In genomic region chr10:70477661-70478162, GRCh38 we compare ENCODE assay signal across 8 cellular contexts. TPM values are rescaled to one million over a fixed set of nuclear protein-coding genes. Genes with fewer than 3 reads are reported as not detected.
DNase-seq lines count a peak whose midpoint lies in the region; TF ChIP-seq lines count a peak whose summit lies in the region.

No MANE protein-coding gene starts in this region.

- H3K9ac ChIP-seq in HUES6 (ENCODE audit: low read length) (peak overlapping the region; percentile 91), neural progenitor cell (peak overlapping the region; percentile 49)

- peaks cover 15% of the 10 kb centered on the region for H3K79me2 ChIP-seq in neural progenitor cell (ENCODE audit: low read depth)

- H3K9me3 ChIP-seq in HUES6 (ENCODE audit: control insufficient read depth, insufficient read depth, low read depth, low read length) (no peaks in the 10 kb centered on the region), neural progenitor cell (ENCODE audit: low read depth) (no peaks in the 10 kb centered on the region), suprapubic skin (no peaks in the 10 kb centered on the region)

- TF ChIP-seq EP300 in suprapubic skin (IDR thresholded peaks at IDR 0.05) = no peak

- H3K4me2 ChIP-seq in neural progenitor cell = peak overlapping the region; percentile 99

- no peak for TF ChIP-seq POLR2A in suprapubic skin (IDR thresholded peaks at IDR 0.05)

- peak overlapping the region; percentile 65 for H3K4me3 Mint-ChIP-seq in activated CD4-positive, alpha-beta memory T cell treated with anti-CD3 and anti-CD28 coated beads for 36 hours
- H3K4me3 Mint-ChIP-seq in endothelial cell (ENCODE audit: unreplicated experiment) (peak overlapping the region; percentile 87), neural progenitor cell (peak overlapping the region; percentile 84)

- peak; percentile 74 for DNase-seq in A172 (ENCODE audit: low spot score)
- DNase-seq in activated CD4-positive, alpha-beta memory T cell treated with anti-CD3 and anti-CD28 coated beads for 36 hours = peak; percentile 84
- peak; percentile 47 for DNase-seq in endothelial cell (ENCODE audit: low spot score)
- DNase-seq in neural progenitor cell (ENCODE audit: low spot score) = peak; percentile 20
- DNase-seq in suprapubic skin (ENCODE audit: low spot score in 2 of 2) = no peak
- no peak for DNase-seq in NCI-H1436 treated with DMSO at 0.1 percent for 48 hours (lab: John Stamatoyannopoulos, UW)
- DNase-seq in NCI-H2227 treated with DMSO at 0.1 percent for 48 hours (lab: John Stamatoyannopoulos, UW) = no peak

- H3K27ac Mint-ChIP-seq in activated CD4-positive, alpha-beta memory T cell treated with anti-CD3 and anti-CD28 coated beads for 36 hours = peak overlapping the region; percentile 55
- peak overlapping the region; percentile 80 for H3K27ac Mint-ChIP-seq in endothelial cell (ENCODE audit: unreplicated experiment)
- no peak overlapping the region for H3K27ac Mint-ChIP-seq in neural progenitor cell

- WGBS in suprapubic skin = 8% methylated on average over 20 of the region's 27 CpGs

- peak overlapping the region; percentile 100 for H2AFZ ChIP-seq in neural progenitor cell (replicated peaks)

- no peak for TF ChIP-seq CTCF in endothelial cell (IDR thresholded peaks at IDR 0.05; ENCODE audit: unreplicated experiment)
- no peak for TF ChIP-seq CTCF in neural progenitor cell (IDR thresholded peaks at IDR 0.05)
- no peak for TF ChIP-seq CTCF in suprapubic skin (IDR thresholded peaks at IDR 0.05)

- CTCF ChIA-PET in activated CD4-positive, alpha-beta memory T cell treated with anti-CD3 and anti-CD28 coated beads for 36 hours (lab: Charles Lee) = interaction anchor here (1.2 to 4.8 kb wide), 3 partner anchors 16 to 74 kb away, joined by 3 to 23 read pairs (median 3); no protein-coding TSS in a partner anchor

- POLR2A ChIA-PET in activated CD4-positive, alpha-beta memory T cell treated with anti-CD3 and anti-CD28 coated beads for 36 hours (lab: Charles Lee) = no interaction called here

- peaks cover 39% of the 10 kb centered on the region for H3K4me1 ChIP-seq in HUES6 (ENCODE audit: control insufficient read depth, insufficient read depth, low read length)
- peaks cover 11% of the 10 kb centered on the region for H3K4me1 ChIP-seq in neural progenitor cell
- H3K4me1 ChIP-seq in suprapubic skin = peaks cover 48% of the 10 kb centered on the region

- H3K4me3 ChIP-seq in HUES6 (ENCODE audit: low read depth, low read length) = peak overlapping the region; percentile 76
- peak overlapping the region; percentile 91 for H3K4me3 ChIP-seq in neural progenitor cell
- H3K4me3 ChIP-seq in suprapubic skin = peak overlapping the region; percentile 73

- peaks cover 32% of the 10 kb centered on the region for H3K4me1 Mint-ChIP-seq in activated CD4-positive, alpha-beta memory T cell treated with anti-CD3 and anti-CD28 coated beads for 36 hours (ENCODE audit: low read depth)
- H3K4me1 Mint-ChIP-seq in endothelial cell (ENCODE audit: unreplicated experiment) (peaks cover 72% of the 10 kb centered on the region), neural progenitor cell (peaks cover 22% of the 10 kb centered on the region)

- intact Hi-C loops in activated CD4-positive, alpha-beta memory T cell treated with anti-CD3 and anti-CD28 coated beads for 36 hours (cut with micrococcal nuclease) = loop anchor here (5.0 kb wide), 2 partner anchors 75 to 340 kb away; partner anchors contain the start of genes EIF4EBP2 and SGPL1

- no peaks in the 10 kb centered on the region for H3K36me3 Mint-ChIP-seq in activated CD4-positive, alpha-beta memory T cell treated with anti-CD3 and anti-CD28 coated beads for 36 hours
- H3K36me3 Mint-ChIP-seq in endothelial cell (ENCODE audit: low read depth, unreplicated experiment) (no peaks in the 10 kb centered on the region), neural progenitor cell (no peaks in the 10 kb centered on the region)

- H3K27me3 ChIP-seq in HUES6 (ENCODE audit: control insufficient read depth, insufficient read depth, low read length) = no peaks in the 10 kb centered on the region
- peaks cover 38% of the 10 kb centered on the region for H3K27me3 ChIP-seq in neural progenitor cell
- peaks cover 4% of the 10 kb centered on the region for H3K27me3 ChIP-seq in suprapubic skin

- peaks cover 14% of the 10 kb centered on the region for H3F3A ChIP-seq in neural progenitor cell (ENCODE audit: low read depth)

- no peaks in the 10 kb centered on the region for H4K20me1 ChIP-seq in neural progenitor cell (ENCODE audit: low read depth)

- H3K36me3 ChIP-seq in HUES6 (ENCODE audit: control insufficient read depth, insufficient read depth, low read length) (no peaks in the 10 kb centered on the region), neural progenitor cell (no peaks in the 10 kb centered on the region), suprapubic skin (no peaks in the 10 kb centered on the region)

- H3K9me3 Mint-ChIP-seq in activated CD4-positive, alpha-beta memory T cell treated with anti-CD3 and anti-CD28 coated beads for 36 hours = no peaks in the 10 kb centered on the region
- H3K9me3 Mint-ChIP-seq in endothelial cell (ENCODE audit: unreplicated experiment) = no peaks in the 10 kb centered on the region
- H3K9me3 Mint-ChIP-seq in neural progenitor cell = no peaks in the 10 kb centered on the region

- H3K27ac ChIP-seq in HUES6 (ENCODE audit: low read depth, low read length) (peak overlapping the region; percentile 72; the same call in 1 of the 2 replicates), neural progenitor cell (no peak overlapping the region), suprapubic skin (no peak overlapping the region)

- peaks cover 10% of the 10 kb centered on the region for H3K27me3 Mint-ChIP-seq in activated CD4-positive, alpha-beta memory T cell treated with anti-CD3 and anti-CD28 coated beads for 36 hours
- peaks cover 24% of the 10 kb centered on the region for H3K27me3 Mint-ChIP-seq in endothelial cell (ENCODE audit: unreplicated experiment)
- H3K27me3 Mint-ChIP-seq in neural progenitor cell (ENCODE audit: insufficient read depth, low read depth) = peaks cover 12% of the 10 kb centered on the region

RNA-seq across cellular contexts. Expression of gene PALD1, which starts 0.9 kb away (rescaled TPM):
- total RNA-seq in A172 (2014; rRNA removed; shearing (Covaris generic)) = 4.0 and 5.8 TPM in 2 replicates
- under 1 TPM; 0.41 to 0.48 TPM for total RNA-seq in activated CD4-positive, alpha-beta memory T cell treated with anti-CD3 and anti-CD28 coated beads for 36 hours
- total RNA-seq in endothelial cell (ENCODE audit: unreplicated experiment) = 166 TPM
- total RNA-seq in neural progenitor cell (ENCODE audit: low replicate concordance) = 9.6 and 20.4 TPM in 2 replicates
- total RNA-seq in suprapubic skin = 10 to 100 TPM in 1 of 4 donors, 1 to 10 TPM in 3; 6.2 to 12.1 (median 7.7) TPM

RNA-seq across cellular contexts. Expression of gene NODAL, which starts 36.2 kb away (rescaled TPM):
- not detected in 2 replicates for total RNA-seq in A172 (2014; rRNA removed; shearing (Covaris generic))
- not detected for total RNA-seq in activated CD4-positive, alpha-beta memory T cell treated with anti-CD3 and anti-CD28 coated beads for 36 hours
- total RNA-seq in endothelial cell (ENCODE audit: unreplicated experiment) (1.5 TPM), neural progenitor cell (ENCODE audit: low replicate concordance) (not detected in 2 replicates), suprapubic skin (not detected)

Comparison
In these comparisons a context has a peak if more than half of its experiments do, and no peak if none do; other contexts are left out.
1. DNase-seq: peak in A172 (single experiment), activated CD4-positive, alpha-beta memory T cell treated with anti-CD3 and anti-CD28 coated beads for 36 hours (single experiment), endothelial cell (single experiment) and neural progenitor cell (single experiment); none in suprapubic skin (0 of 2), NCI-H1436 treated with DMSO at 0.1 percent for 48 hours (single experiment) and NCI-H2227 treated with DMSO at 0.1 percent for 48 hours (single experiment).
2. Peak in every context shown above with its lines, with median percentiles within 50 percentile points of each other: H3K4me3 ChIP-seq and H3K4me3 Mint-ChIP-seq.